In the genomic region with DNA sequence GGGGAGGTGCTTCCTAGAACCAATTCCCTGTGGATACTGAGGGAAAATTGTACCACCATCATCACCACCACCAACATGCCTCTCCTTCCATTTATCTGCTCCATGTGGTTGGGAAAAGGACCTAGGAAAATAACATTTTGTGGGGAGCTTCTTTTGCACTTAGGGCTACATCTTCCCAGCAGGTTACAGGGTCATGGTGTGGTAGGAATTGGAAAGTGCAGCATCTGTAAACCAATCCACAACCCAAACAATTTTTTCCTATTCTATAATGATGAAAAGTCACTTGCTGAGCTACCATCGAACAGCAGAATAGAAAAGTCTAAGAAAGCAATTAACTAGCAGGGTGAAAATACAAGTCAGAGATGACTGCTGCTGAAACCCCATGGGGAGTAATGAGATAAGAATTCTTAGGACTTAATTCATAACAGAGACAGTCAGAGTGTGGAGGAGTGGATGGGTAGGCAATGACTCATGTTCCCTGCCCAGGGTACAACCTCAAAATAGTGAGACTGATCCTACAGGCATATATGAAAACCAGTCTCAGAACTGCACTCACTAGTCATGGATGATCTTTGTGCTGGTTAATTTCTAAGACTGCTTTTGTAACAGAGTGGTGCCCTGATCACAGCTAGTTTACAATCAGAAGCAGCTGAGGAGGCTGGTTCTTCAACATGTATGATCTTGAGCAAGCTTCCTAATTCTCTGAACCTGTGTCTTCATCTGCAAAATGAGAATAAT, we compare ENCODE assay signal across 8 cellular contexts. TPM values are rescaled to one million over a fixed set of nuclear protein-coding genes. Genes with fewer than 3 reads are reported as not detected.
DNase-seq lines count a peak whose midpoint lies in the region; ATAC-seq and TF ChIP-seq lines count a peak whose summit lies in the region.

No MANE protein-coding gene starts in this region.

- no peaks in the 10 kb centered on the region for H3K9me3 Mint-ChIP-seq in activated CD4-positive, alpha-beta memory T cell treated with anti-CD3 and anti-CD28 coated beads for 36 hours
- peaks cover 3% of the 10 kb centered on the region for H3K9me3 Mint-ChIP-seq in activated CD4-positive, alpha-beta memory T cell treated with anti-CD3 and anti-CD28 coated beads, Interleukin-2, amount 10 ng/mL, durations not matched to agents 7 days and 5 days
- H3K9me3 Mint-ChIP-seq in progenitor cell of endocrine pancreas (ENCODE audit: low read depth): no peaks in the 10 kb centered on the region

- peaks cover 27% of the 10 kb centered on the region for H3K4me1 Mint-ChIP-seq in activated CD4-positive, alpha-beta memory T cell treated with anti-CD3 and anti-CD28 coated beads for 36 hours (ENCODE audit: low read depth)
- H3K4me1 Mint-ChIP-seq in activated CD4-positive, alpha-beta memory T cell treated with anti-CD3 and anti-CD28 coated beads, Interleukin-2, amount 10 ng/mL, durations not matched to agents 7 days and 5 days: peaks cover 47% of the 10 kb centered on the region
- H3K4me1 Mint-ChIP-seq in progenitor cell of endocrine pancreas (ENCODE audit: low read depth): peaks cover 10% of the 10 kb centered on the region

- ATAC-seq in HG02852 (IDR thresholded peaks at IDR 0.05; ENCODE audit: unreplicated experiment): peak; percentile 85
- peak; percentile 64 for ATAC-seq in left lung

- H3K27ac Mint-ChIP-seq in activated CD4-positive, alpha-beta memory T cell treated with anti-CD3 and anti-CD28 coated beads for 36 hours: no peak overlapping the region
- no peak overlapping the region for H3K27ac Mint-ChIP-seq in activated CD4-positive, alpha-beta memory T cell treated with anti-CD3 and anti-CD28 coated beads, Interleukin-2, amount 10 ng/mL, durations not matched to agents 7 days and 5 days
- H3K27ac Mint-ChIP-seq in progenitor cell of endocrine pancreas: no peak overlapping the region

- CTCF ChIA-PET in activated CD4-positive, alpha-beta memory T cell treated with anti-CD3 and anti-CD28 coated beads for 36 hours (lab: Charles Lee): interaction anchor here (0.6 to 1.7 kb wide), 2 partner anchors 29 to 349 kb away, joined by 4 to 6 read pairs; no protein-coding TSS in a partner anchor
- CTCF ChIA-PET in activated CD4-positive, alpha-beta memory T cell treated with anti-CD3 and anti-CD28 coated beads, Interleukin-2, amount 10 ng/mL, durations not matched to agents 7 days and 5 days (lab: Charles Lee): no interaction called here

- intact Hi-C loops in activated CD4-positive, alpha-beta memory T cell treated with anti-CD3 and anti-CD28 coated beads for 36 hours (cut with micrococcal nuclease): loop anchor here (1.0 to 2.0 kb wide), 4 partner anchors 29 to 293 kb away; no protein-coding TSS in a partner anchor
- intact Hi-C loops in left lung (cut with DNase I): no loop called here

- H3K4me3 ChIP-seq in left lung: no peak overlapping the region

- no peak overlapping the region for H3K27ac ChIP-seq in left lung

- no peak for TF ChIP-seq CTCF in left lung (IDR thresholded peaks at IDR 0.05)
- TF ChIP-seq CTCF in progenitor cell of endocrine pancreas (IDR thresholded peaks at IDR 0.05; ENCODE audit: unreplicated experiment): no peak

- peaks cover 0 to 1% of the 10 kb centered on the region in 2 donors for H3K4me1 ChIP-seq in left lung

- DNase-seq in activated CD4-positive, alpha-beta memory T cell treated with anti-CD3 and anti-CD28 coated beads for 36 hours: peak; percentile 71
- DNase-seq in activated CD4-positive, alpha-beta memory T cell treated with anti-CD3 and anti-CD28 coated beads, Interleukin-2, amount 10 ng/mL, durations not matched to agents 7 days and 5 days: no peak
- DNase-seq in SW 1271 (lab: John Stamatoyannopoulos, UW) (peak; percentile 51 to 93), left lung (no peak), NCI-H1092 (lab: John Stamatoyannopoulos, UW) (no peak), progenitor cell of endocrine pancreas (ENCODE audit: low spot score, unreplicated experiment) (no peak), NCI-H1930 (lab: John Stamatoyannopoulos, UW) (no peak)

- no peaks in the 10 kb centered on the region for H3K27me3 ChIP-seq in left lung

- H3K36me3 Mint-ChIP-seq in activated CD4-positive, alpha-beta memory T cell treated with anti-CD3 and anti-CD28 coated beads for 36 hours: peaks cover 2% of the 10 kb centered on the region
- peaks cover 6% of the 10 kb centered on the region for H3K36me3 Mint-ChIP-seq in activated CD4-positive, alpha-beta memory T cell treated with anti-CD3 and anti-CD28 coated beads, Interleukin-2, amount 10 ng/mL, durations not matched to agents 7 days and 5 days (ENCODE audit: low read depth)
- no peaks in the 10 kb centered on the region for H3K36me3 Mint-ChIP-seq in progenitor cell of endocrine pancreas (ENCODE audit: insufficient read depth)

- POLR2A ChIA-PET in activated CD4-positive, alpha-beta memory T cell treated with anti-CD3 and anti-CD28 coated beads for 36 hours (lab: Charles Lee): interaction anchor here (0.6 kb wide), 1 partner anchor 112 kb away, joined by 3 read pairs; no protein-coding TSS in a partner anchor
- POLR2A ChIA-PET in activated CD4-positive, alpha-beta memory T cell treated with anti-CD3 and anti-CD28 coated beads, Interleukin-2, amount 10 ng/mL, durations not matched to agents 7 days and 5 days (lab: Charles Lee): interaction anchor here (0.7 to 1.0 kb wide), 2 partner anchors 25 to 78 kb away, joined by 3 read pairs; no protein-coding TSS in a partner anchor

- H3K4me3 Mint-ChIP-seq in activated CD4-positive, alpha-beta memory T cell treated with anti-CD3 and anti-CD28 coated beads for 36 hours: no peak overlapping the region
- H3K4me3 Mint-ChIP-seq in activated CD4-positive, alpha-beta memory T cell treated with anti-CD3 and anti-CD28 coated beads, Interleukin-2, amount 10 ng/mL, durations not matched to agents 7 days and 5 days: no peak overlapping the region
- no peak overlapping the region for H3K4me3 Mint-ChIP-seq in progenitor cell of endocrine pancreas (ENCODE audit: low read depth)

- H3K9me3 ChIP-seq in left lung: no peaks in the 10 kb centered on the region

- no peaks in the 10 kb centered on the region for H3K27me3 Mint-ChIP-seq in activated CD4-positive, alpha-beta memory T cell treated with anti-CD3 and anti-CD28 coated beads for 36 hours
- no peaks in the 10 kb centered on the region for H3K27me3 Mint-ChIP-seq in activated CD4-positive, alpha-beta memory T cell treated with anti-CD3 and anti-CD28 coated beads, Interleukin-2, amount 10 ng/mL, durations not matched to agents 7 days and 5 days
- H3K27me3 Mint-ChIP-seq in progenitor cell of endocrine pancreas: no peaks in the 10 kb centered on the region

- no peaks in the 10 kb centered on the region for H3K36me3 ChIP-seq in left lung

RNA-seq across cellular contexts. Expression of a gene that starts 38.1 kb away (rescaled TPM):
- under 1 TPM; 0.56 to 0.59 TPM for total RNA-seq in activated CD4-positive, alpha-beta memory T cell treated with anti-CD3 and anti-CD28 coated beads for 36 hours
- total RNA-seq in activated CD4-positive, alpha-beta memory T cell treated with anti-CD3 and anti-CD28 coated beads, Interleukin-2, amount 10 ng/mL, durations not matched to agents 7 days and 5 days: 1 to 10 TPM; 1.4 to 1.6 TPM
- total RNA-seq in left lung (1 to 10 TPM in 1 of 2 donors, under 1 TPM in 1; 0.76 to 1.6 TPM), progenitor cell of endocrine pancreas (2.4 and 4.1 TPM in 2 replicates)

Comparison
In these comparisons a context has a peak if more than half of its experiments do, and no peak if none do; other contexts are left out.
1. DNase-seq: peak in activated CD4-positive, alpha-beta memory T cell treated with anti-CD3 and anti-CD28 coated beads for 36 hours (single experiment) and SW 1271 (2 of 2); none in activated CD4-positive, alpha-beta memory T cell treated with anti-CD3 and anti-CD28 coated beads, Interleukin-2, amount 10 ng/mL, durations not matched to agents 7 days and 5 days (single experiment), left lung (0 of 2), NCI-H1092 (single experiment), progenitor cell of endocrine pancreas (single experiment) and NCI-H1930 (0 of 2).